8 cellular contexts compared by ENCODE assay signal in the genomic region with DNA sequence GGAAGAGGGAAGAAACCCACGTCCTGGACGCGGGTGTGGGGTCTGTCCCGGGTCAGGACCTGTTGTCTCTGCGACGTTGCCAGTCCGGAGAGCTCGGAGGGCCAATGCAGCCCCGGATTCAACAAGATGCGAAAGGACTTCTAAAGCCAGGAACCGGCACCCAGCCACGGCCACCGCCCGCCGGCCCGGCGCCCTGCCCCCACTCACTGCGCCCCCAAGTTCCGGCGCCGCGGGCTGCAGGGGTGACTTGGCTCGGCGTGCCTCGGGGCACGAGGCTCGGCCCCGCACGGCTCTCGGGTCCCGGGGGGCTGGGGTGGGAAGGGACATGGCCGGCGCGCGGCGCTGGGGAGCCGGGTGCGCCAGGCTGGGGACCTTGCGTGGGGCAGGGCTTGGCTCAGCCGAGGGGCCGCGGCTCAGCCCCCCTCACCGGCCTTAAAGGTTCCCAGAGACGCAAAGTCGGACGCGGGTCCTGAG. TPM values are rescaled to one million over a fixed set of nuclear protein-coding genes. Genes with fewer than 3 reads are reported as not detected.
DNase-seq lines count a peak whose midpoint lies in the region; ATAC-seq, FAIRE-seq and TF ChIP-seq lines count a peak whose summit lies in the region.

No MANE protein-coding gene starts in this region.

- H3K9me3 Mint-ChIP-seq in astrocyte (ENCODE audit: unreplicated experiment) = no peaks in the 10 kb centered on the region

- peak overlapping the region; percentile 31 for H2AFZ ChIP-seq in astrocyte (ENCODE audit: low read depth, low read length)

- H3K36me3 Mint-ChIP-seq in astrocyte (ENCODE audit: low read depth, unreplicated experiment) = peaks cover 18% of the 10 kb centered on the region

- H4K20me1 ChIP-seq in astrocyte (ENCODE audit: insufficient read depth, low read length) = peaks cover 60% of the 10 kb centered on the region

- no peaks in the 10 kb centered on the region for H3K9me3 ChIP-seq in astrocyte (ENCODE audit: insufficient read depth, low read depth, low read length)
- no peaks in the 10 kb centered on the region for H3K9me3 ChIP-seq in thoracic aorta

- peak overlapping the region; percentile 72 for H3K4me3 ChIP-seq in astrocyte (ENCODE audit: insufficient read depth, low read depth, low read length)
- H3K4me3 ChIP-seq in thoracic aorta = peak overlapping the region; percentile 97

- TF ChIP-seq CTCF in astrocyte (IDR thresholded peaks at IDR 0.05; ENCODE audit: insufficient read depth, low read depth, low read length) (no peak), thoracic aorta (IDR thresholded peaks at IDR 0.05) (no peak)

- H3K27ac ChIP-seq in astrocyte (ENCODE audit: low read depth, low read length) (peak overlapping the region; percentile 80), thoracic aorta (peak overlapping the region; percentile 57 to 76)

- H3K79me2 ChIP-seq in astrocyte (ENCODE audit: insufficient read depth, low read length) = peaks cover 91% of the 10 kb centered on the region

- peak overlapping the region; percentile 75 for H3K27ac Mint-ChIP-seq in astrocyte (ENCODE audit: unreplicated experiment)

- H3K4me2 ChIP-seq in astrocyte (ENCODE audit: low read length) = peak overlapping the region; percentile 83

- H3K4me1 ChIP-seq in astrocyte (ENCODE audit: insufficient read depth, low read length) (peaks cover 37% of the 10 kb centered on the region), thoracic aorta (ENCODE audit: control insufficient read depth in 1 of 2, low read depth in 2 of 2) (peaks cover 18 to 38% of the 10 kb centered on the region in 2 donors)

- H3K4me3 Mint-ChIP-seq in astrocyte (ENCODE audit: unreplicated experiment) = peak overlapping the region; percentile 85

- ATAC-seq in left colon (peak; percentile 16), thoracic aorta (ENCODE audit: insufficient number of reproducible peaks, low FRiP score, low read depth) (no peak), HG02973 (IDR thresholded peaks at IDR 0.05; ENCODE audit: unreplicated experiment) (no peak)

- H3K36me3 ChIP-seq in astrocyte (ENCODE audit: insufficient read depth, low read length) (peaks cover 15% of the 10 kb centered on the region), thoracic aorta (no peaks in the 10 kb centered on the region)

- no peaks in the 10 kb centered on the region for H3K27me3 ChIP-seq in astrocyte (ENCODE audit: insufficient read depth, low read length)
- no peaks in the 10 kb centered on the region for H3K27me3 ChIP-seq in thoracic aorta (replicated peaks; ENCODE audit: insufficient read depth)

- no peaks in the 10 kb centered on the region for H3K27me3 Mint-ChIP-seq in astrocyte (ENCODE audit: low read depth, unreplicated experiment)

- H3K4me1 Mint-ChIP-seq in astrocyte (ENCODE audit: low read depth, unreplicated experiment) = peaks cover 20% of the 10 kb centered on the region

- FAIRE-seq in astrocyte (lab: Jason Lieb, UNC) = no peak

- intact Hi-C loops in left colon (cut with DNase I, micrococcal nuclease) = no loop called here

- DNase-seq in activated CD8-positive, alpha-beta memory T cell treated with anti-CD3 and anti-CD28 coated beads for 24 hours = peak; percentile 65
- no peak for DNase-seq in activated CD8-positive, alpha-beta memory T cell treated with anti-CD3 and anti-CD28 coated beads, Interleukin-2, amount 50 U/mL, for 48 hours
- DNase-seq in astrocyte (ENCODE audit: low read depth) = no peak
- peak in 1 of 2 donors; percentile 31 for DNase-seq in left colon
- DNase-seq in thoracic aorta (ENCODE audit: low spot score) = no peak
- no peak for DNase-seq in midbrain (lab: John Stamatoyannopoulos, UW)
- DNase-seq in SKM-1 (lab: John Stamatoyannopoulos, UW; ENCODE audit: unreplicated experiment) = no peak

- H3K9ac ChIP-seq in astrocyte (ENCODE audit: low read length) = peak overlapping the region; percentile 85

RNA-seq across cellular contexts. Expression of gene H6PD, which starts 51.8 kb away (rescaled TPM):
- total RNA-seq in astrocyte = 13.9 and 18.9 TPM in 2 replicates
- 10 to 100 TPM; 33.4 to 34.9 TPM for total RNA-seq in left colon
- total RNA-seq in thoracic aorta = 10 to 100 TPM; 57.8 to 80.6 TPM

RNA-seq across cellular contexts. Expression of gene GPR157, which starts 53.9 kb away (rescaled TPM):
- total RNA-seq in astrocyte (5.4 and 8.2 TPM in 2 replicates), left colon (10 to 100 TPM in 1 of 2 donors, 1 to 10 TPM in 1; 9.1 to 14.2 TPM), thoracic aorta (1 to 10 TPM; 5.4 to 7.0 TPM)
